In genomic region chr10:99732033-99732912, GRCh38 we compare ENCODE assay signal across 8 cellular contexts. TPM values are rescaled to one million over a fixed set of nuclear protein-coding genes. Genes with fewer than 3 reads are reported as not detected.
DNase-seq lines count a peak whose midpoint lies in the region; ATAC-seq, FAIRE-seq and TF ChIP-seq lines count a peak whose summit lies in the region.

TSS of gene COX15 (minus strand) at chr10:99732127. CDS start at chr10:99732049, 78 bp downstream.
A gene with protein sequence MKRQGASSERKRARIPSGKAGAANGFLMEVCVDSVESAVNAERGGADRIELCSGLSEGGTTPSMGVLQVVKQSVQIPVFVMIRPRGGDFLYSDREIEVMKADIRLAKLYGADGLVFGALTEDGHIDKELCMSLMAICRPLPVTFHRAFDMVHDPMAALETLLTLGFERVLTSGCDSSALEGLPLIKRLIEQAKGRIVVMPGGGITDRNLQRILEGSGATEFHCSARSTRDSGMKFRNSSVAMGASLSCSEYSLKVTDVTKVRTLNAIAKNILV (plus strand): TSS chr10:99732234. CDS start chr10:99732349, 115 bp downstream.

- H3K27me3 ChIP-seq in trophoblast cell (ENCODE audit: insufficient read depth, low read length) (no peaks in the 10 kb centered on the region), transverse colon (no peaks in the 10 kb centered on the region)

- H3K27ac ChIP-seq in adipose tissue (ENCODE audit: low read depth, low read length) (peak within 1 kb of the TSS; percentile 44), trophoblast cell (ENCODE audit: low read depth, low read length) (peak within 1 kb of the TSS; percentile 86), transverse colon (peak within 1 kb of the TSS; percentile 94 to 97 (median 95))

- H3K9me3 Mint-ChIP-seq in T-cell = no peaks in the 10 kb centered on the region

- peak within 1 kb of the TSS; percentile 95 for H3K18ac ChIP-seq in trophoblast cell (ENCODE audit: low read length)

- H3K27ac Mint-ChIP-seq in T-cell = peak within 1 kb of the TSS; percentile 99

- no peak for TF ChIP-seq EP300 in transverse colon (IDR thresholded peaks at IDR 0.05; ENCODE audit: low read depth)

- peak within 1 kb of the TSS; percentile 100 for H4K8ac ChIP-seq in trophoblast cell (ENCODE audit: low read depth, low read length)

- H3K4me1 ChIP-seq in trophoblast cell (ENCODE audit: control insufficient read depth in 1 of 2, insufficient read depth in 2 of 2, low read length in 2 of 2) (peaks cover 0 to 1% of the 10 kb centered on the region in 2 experiments), transverse colon (peaks cover 0 to 31% (median 9%) of the 10 kb centered on the region in 4 donors)

- H2AFZ ChIP-seq in trophoblast cell (ENCODE audit: insufficient read depth, low read length, poor library complexity) = peak within 1 kb of the TSS; percentile 99

- peak within 1 kb of the TSS; percentile 97 for H3K9ac ChIP-seq in trophoblast cell (ENCODE audit: low read length)

- FAIRE-seq in GM12891 (lab: Jason Lieb, UNC) = peak; percentile 97

- TF ChIP-seq POLR2A in GM12891 (IDR thresholded peaks at IDR 0.05; ENCODE audit: low read depth, low read length) (peak; percentile 93), transverse colon (IDR thresholded peaks at IDR 0.05) (peak; percentile 79)

- peak within 1 kb of the TSS; percentile 81 for H2BK5ac ChIP-seq in trophoblast cell (ENCODE audit: low read depth, low read length, poor library complexity)

- H2BK12ac ChIP-seq in trophoblast cell (ENCODE audit: low read length) = no peak within 1 kb of the TSS

- WGBS in adipose tissue, 3 donors = 0% methylated on average over 70 to 76 of the region's 76 CpGs
- WGBS in trophoblast cell (ENCODE audit: extremely low coverage, insufficient coverage, insufficient read length) = no CpG with 5 or more reads among the region's 76 CpGs
- 1% methylated on average over 58 of the region's 76 CpGs; no CpG with 5 or more reads in 1 of the 2 donors for WGBS in transverse colon (ENCODE audit: low coverage in 1 of 2), 2 donors

- in situ Hi-C loops in transverse colon (cut with MboI; ENCODE audit: low pct_ligation_motif_present in 1 of 4, low pct_unique_long_range_greater_than_20kb in 1 of 4, low sequenced_read_pairs in 3 of 4) = no loop called here

- H3K9me3 ChIP-seq in trophoblast cell (ENCODE audit: insufficient read depth, low read depth, low read length) (no peaks in the 10 kb centered on the region), transverse colon (no peaks in the 10 kb centered on the region)

- H3K4me3 ChIP-seq in trophoblast cell (ENCODE audit: low read depth, low read length) (peak within 1 kb of the TSS; percentile 95), transverse colon (peak within 1 kb of the TSS; percentile 74 to 95 (median 86))

- H4K91ac ChIP-seq in trophoblast cell (ENCODE audit: low read depth, low read length) = peak within 1 kb of the TSS; percentile 91

- peak; percentile 73 for DNase-seq in GM12891 (ENCODE audit: insufficient read length, low spot score)
- DNase-seq in NCI-H1436 treated with DMSO at 0.1 percent for 48 hours (lab: John Stamatoyannopoulos, UW) = peak; percentile 85
- DNase-seq in T-cell = peak; percentile 86 to 97 (median 93)
- DNase-seq in cardiac septum (ENCODE audit: low spot score) = peak; percentile 99
- peak; percentile 94 to 97 for DNase-seq in trophoblast cell
- peak; percentile 98 for DNase-seq in transverse colon

- peak within 1 kb of the TSS; percentile 100 for H3K14ac ChIP-seq in trophoblast cell (ENCODE audit: low read length)

- peak within 1 kb of the TSS; percentile 100 for H3K4me3 Mint-ChIP-seq in T-cell

- ATAC-seq in HG02852 (IDR thresholded peaks at IDR 0.05; ENCODE audit: unreplicated experiment) (peak; percentile 91), T-cell (replicated peaks in 1 of 4) (peak; percentile 91 to 93 (median 92))

- H3K79me1 ChIP-seq in trophoblast cell (ENCODE audit: low read length) = peaks cover 9% of the 10 kb centered on the region

- H4K12ac ChIP-seq in trophoblast cell (ENCODE audit: low read depth, low read length) = peak within 1 kb of the TSS; percentile 99

- peak; percentile 48 to 74 (median 60) for TF ChIP-seq CTCF in transverse colon (IDR thresholded peaks at IDR 0.05)

- H3K4ac ChIP-seq in trophoblast cell (ENCODE audit: low read depth, low read length) = peak within 1 kb of the TSS; percentile 96

- peaks cover 47 to 59% (median 53%) of the 10 kb centered on the region in 3 donors for H3K4me1 Mint-ChIP-seq in T-cell

- peak within 1 kb of the TSS; percentile 99 for H2AK5ac ChIP-seq in trophoblast cell (ENCODE audit: low read length)

- peaks cover 5% of the 10 kb centered on the region for H3K79me2 ChIP-seq in trophoblast cell (ENCODE audit: control insufficient read depth, insufficient read depth, low read length, poor library complexity)

- H3K36me3 ChIP-seq in trophoblast cell (ENCODE audit: control insufficient read depth in 1 of 2, insufficient read depth in 2 of 2, low read length in 2 of 2) (peaks cover 3 to 5% of the 10 kb centered on the region in 2 experiments), transverse colon (peaks cover 0 to 20% (median 2%) of the 10 kb centered on the region in 4 donors)

- CTCF ChIA-PET in T-cell (lab: Charles Lee) = interaction anchor here in 1 of 2 donors (0.6 to 1.8 kb wide), 6 partner anchors 11 to 779 kb away, joined by 3 to 5 read pairs (median 4); partner anchors contain the start of genes GOT1 and SLC25A28

- H3K4me2 ChIP-seq in trophoblast cell (ENCODE audit: low read length) = peak within 1 kb of the TSS; percentile 86

- H3K23ac ChIP-seq in trophoblast cell (ENCODE audit: low read length) = no peak within 1 kb of the TSS

- no peaks in the 10 kb centered on the region for H3K27me3 Mint-ChIP-seq in T-cell

- peaks cover 27% of the 10 kb centered on the region for H3K36me3 Mint-ChIP-seq in T-cell

- intact Hi-C loops in cardiac septum (cut with DNase I) = no loop called here
- intact Hi-C loops in transverse colon (cut with DNase I; ENCODE audit: low total_unique reads) = no loop called here

- POLR2A ChIA-PET in T-cell (lab: Charles Lee) = interaction anchor here (0.6 to 1.1 kb wide), 4 partner anchors 8 to 1598 kb away, joined by 3 to 5 read pairs (median 4); partner anchors contain the start of gene R3HCC1L (in 1 of the 2)

- peak within 1 kb of the TSS; percentile 86 for H2BK120ac ChIP-seq in trophoblast cell (ENCODE audit: insufficient read depth, low read length, poor library complexity)

TF ChIP-seq in GM12891, 5 proteins besides CTCF, POLR2A, EP300 and RAD21:
- TF ChIP-seq POU2F2 (IDR thresholded peaks at IDR 0.05; ENCODE audit: low read depth, low read length) = peak; percentile 84; the same call in 1 of the 2 replicates
- TF ChIP-seq SPI1 (IDR thresholded peaks at IDR 0.05; ENCODE audit: low read depth, low read length) = peak; percentile 37
- TF ChIP-seq TAF1 (IDR thresholded peaks at IDR 0.05; ENCODE audit: low read depth, low read length) = peak; percentile 93
- peak; percentile 90 for TF ChIP-seq POLR2AphosphoS5 (IDR thresholded peaks at IDR 0.05; ENCODE audit: low read depth, low read length)
- no peak for TF ChIP-seq PAX5 (IDR thresholded peaks at IDR 0.05; ENCODE audit: insufficient read depth, low read length, severe bottlenecking)

RNA-seq across cellular contexts. Expression of gene COX15, which starts in this region (rescaled TPM):
- 22.4 TPM for polyA plus RNA-seq in GM12891 (2012; ENCODE audit: low read depth, missing spikeins)
- total RNA-seq in T-cell (10 to 100 TPM; 18.6 to 36.7 (median 31.5) TPM), cardiac septum (35.6 TPM), transverse colon (10 to 100 TPM in 3 of 4 donors, 1 to 10 TPM in 1; 8.0 to 39.0 (median 31.1) TPM)
- polyA plus RNA-seq in adipose tissue = 10 to 100 TPM; 10.1 to 18.0 (median 15.4) TPM
- polyA plus RNA-seq in trophoblast cell (2013) = 13.2 and 13.6 TPM in 2 replicates

RNA-seq across cellular contexts. Expression of the second gene that starts in this region (rescaled TPM):
- 25.6 TPM for polyA plus RNA-seq in GM12891 (2012; ENCODE audit: low read depth, missing spikeins)
- 10 to 100 TPM; 21.0 to 32.1 (median 29.3) TPM for total RNA-seq in T-cell
- polyA plus RNA-seq in adipose tissue = 10 to 100 TPM; 14.8 to 51.7 (median 47.7) TPM
- 33.2 TPM for total RNA-seq in cardiac septum
- polyA plus RNA-seq in trophoblast cell (2013) = 9.9 and 10.4 TPM in 2 replicates
- 10 to 100 TPM in 3 of 4 donors, 1 to 10 TPM in 1; 6.7 to 27.9 (median 18.5) TPM for total RNA-seq in transverse colon

Comparison
In these comparisons a context has a peak if more than half of its experiments do, and no peak if none do; other contexts are left out.
1. Peak in every context shown above with its lines: DNase-seq, ATAC-seq, H3K4me3 ChIP-seq and H3K27ac ChIP-seq.
2. H3K27ac ChIP-seq: peak in every context shown above with its lines; median percentile 95 in transverse colon; 86 in trophoblast cell; 44 in adipose tissue.